ENCODE assay signal across 30 cellular contexts in genomic region chr12:69653703-69654102, GRCh38. TPM values are rescaled to one million over a fixed set of nuclear protein-coding genes. Genes with fewer than 3 reads are reported as not detected.
DNase-seq lines count a peak whose midpoint lies in the region; ATAC-seq, FAIRE-seq and TF ChIP-seq lines count a peak whose summit lies in the region.
"Had no signal": no experiment of that assay in that cellular context is flagged by ENCODE, and none has a peak within 500 bp of the region (broad histone marks: within the 10 kb centered on the region; RNA-seq: fewer than 3 reads in every experiment).

No MANE protein-coding gene starts in this region.

- H3K4me3 ChIP-seq in cardiac fibroblast (replicated peaks in 1 of 2; ENCODE audit: low read depth in 2 of 2, low read length in 2 of 2): no peak overlapping the region
- H3K4me3 ChIP-seq: BLaER1 treated with 17β-estradiol and CSF1 and Interleukin-3, amounts not matched to agents 10 nM and 100 nM; colonic mucosa; esophagus squamous epithelium; SJSA1; smooth muscle cell; suprapubic skin had no signal

- ATAC-seq in GM19328 (IDR thresholded peaks at IDR 0.05; ENCODE audit: unreplicated experiment): no peak
- ATAC-seq: activated CD4-positive, alpha-beta T cell treated with anti-CD3 and anti-CD28 coated beads for 36 hours; effector memory CD8-positive, alpha-beta T cell; left cardiac atrium; stimulated activated naive B cell treated with anti-CD40 and anti-IgM and Interleukin-4, amounts not matched to agents 10 μg/mL and 1 μg/mL and 100 μg/mL, for 72 hours had no signal

- FAIRE-seq in H54 (lab: Jason Lieb, UNC): no peak
- FAIRE-seq: GM19239, RCC 7860, urothelium cell line had no signal

- TF ChIP-seq POLR2A in H54 (IDR thresholded peaks at IDR 0.05; ENCODE audit: low read depth, low read length): no peak

- DNase-seq in EH (ENCODE audit: low read depth) (peak; percentile 34), LHCN-M2 (ENCODE audit: low read depth) (peak; percentile 24), cardiac fibroblast (ENCODE audit: low read depth in 2 of 2) (peak; percentile 36 to 66), islet precursor cell (peak; percentile 27), NCI-H2029 treated with DMSO at 0.1 percent for 48 hours (lab: John Stamatoyannopoulos, UW) (no peak), T-helper 9 cell (no peak), H54 (ENCODE audit: insufficient read length, low spot score) (no peak)
- DNase-seq: ACHN; activated CD4-positive, alpha-beta T cell treated with anti-CD3 and anti-CD28 coated beads for 36 hours; activated effector memory CD4-positive, alpha-beta T cell treated with anti-CD3 and anti-CD28 coated beads, Interleukin-2, amount 50 U/mL, for 16 hours; brain microvascular endothelial cell; colonic mucosa; DND-41; effector memory CD8-positive, alpha-beta T cell; esophagus squamous epithelium; head of caudate nucleus; left cardiac atrium; NCI-H69; stimulated activated CD4-positive, alpha-beta T cell treated with anti-CD3 and anti-CD28 coated beads, Interleukin-2, amount 100 ng/mL, for 24 hours; stimulated activated naive B cell treated with anti-CD40 and anti-IgM and Interleukin-4, amounts not matched to agents 10 μg/mL and 1 μg/mL and 100 μg/mL, for 72 hours had no signal

- no peak for TF ChIP-seq CTCF in cardiac fibroblast (IDR thresholded peaks at IDR 0.05; ENCODE audit: low read depth, low read length)

RNA-seq across cellular contexts. Expression of gene LRRC10, which starts 43.0 kb away (rescaled TPM):
- not detected in 2 replicates for total RNA-seq in LHCN-M2 (2014; rRNA removed)
- not detected for polyA plus RNA-seq in LHCN-M2 (2012)
- total RNA-seq: activated CD4-positive, alpha-beta T cell treated with anti-CD3 and anti-CD28 coated beads for 36 hours; colonic mucosa; esophagus squamous epithelium; pulmonary artery endothelial cell; SJSA1; smooth muscle cell; suprapubic skin had no signal
- polyA plus RNA-seq: IgD-negative memory B cell, smooth muscle cell had no signal

RNA-seq across cellular contexts. Expression of gene BEST3, which starts 45.4 kb away (rescaled TPM):
- 1.0 and 2.4 TPM in 2 replicates for total RNA-seq in LHCN-M2 (2014; rRNA removed)
- 0.62 TPM for polyA plus RNA-seq in LHCN-M2 (2012)
- total RNA-seq: activated CD4-positive, alpha-beta T cell treated with anti-CD3 and anti-CD28 coated beads for 36 hours; colonic mucosa; esophagus squamous epithelium; SJSA1 had no signal
- polyA plus RNA-seq: IgD-negative memory B cell, smooth muscle cell had no signal

Comparison
In these comparisons a context has a peak if more than half of its experiments do, and no peak if none do; other contexts are left out.
1. DNase-seq: peak in EH (single experiment), LHCN-M2 (single experiment), cardiac fibroblast (2 of 2) and islet precursor cell (single experiment); none in NCI-H2029 treated with DMSO at 0.1 percent for 48 hours (single experiment), T-helper 9 cell (single experiment) and H54 (single experiment).